13 cellular contexts compared by ENCODE assay signal in the genomic region with DNA sequence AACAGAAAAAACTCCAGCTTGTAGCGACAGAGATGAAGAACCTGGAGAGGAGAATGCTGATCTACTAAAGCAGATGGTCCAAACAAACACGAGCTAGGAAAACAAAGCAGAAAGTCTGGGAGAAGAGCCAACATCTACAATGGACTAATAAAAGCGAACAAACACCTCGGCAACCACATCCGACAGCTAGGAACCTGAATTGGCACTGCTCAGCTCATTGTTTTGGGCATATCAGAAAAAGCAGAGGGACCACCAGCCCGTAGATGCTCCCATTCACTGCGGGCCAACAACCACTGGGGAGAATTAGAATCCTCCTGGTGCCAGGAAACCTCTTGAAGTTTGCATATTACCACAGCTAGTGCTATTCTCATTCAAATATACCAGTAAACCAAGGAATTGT.
DNase-seq lines count a peak whose midpoint lies in the region; ATAC-seq and TF ChIP-seq lines count a peak whose summit lies in the region.
"Had no signal": no experiment of that assay in that cellular context is flagged by ENCODE, and none has a peak within 500 bp of the region (broad histone marks: within the 10 kb centered on the region; RNA-seq: fewer than 3 reads in every experiment).

No MANE protein-coding gene starts in this region.

- no peak overlapping the region for H3K4me3 ChIP-seq in upper lobe of left lung

- no peak for TF ChIP-seq EP300 in upper lobe of left lung (IDR thresholded peaks at IDR 0.05)

- TF ChIP-seq POLR2A in upper lobe of left lung (IDR thresholded peaks at IDR 0.05) = no peak

- no peaks in the 10 kb centered on the region for H3K36me3 ChIP-seq in upper lobe of left lung

- peaks cover 0 to 4% (median 0%) of the 10 kb centered on the region in 4 donors for H3K9me3 ChIP-seq in upper lobe of left lung

- ATAC-seq in upper lobe of left lung (ENCODE audit: low FRiP score in 2 of 2) (no peak), HG03571 (IDR thresholded peaks at IDR 0.05; ENCODE audit: unreplicated experiment) (no peak)

- 47 to 57% methylated on average over 7 of the region's 7 CpGs for WGBS in upper lobe of left lung, 2 donors

- H3K27me3 ChIP-seq in upper lobe of left lung = no peaks in the 10 kb centered on the region

- no peak for TF ChIP-seq CTCF in upper lobe of left lung (IDR thresholded peaks at IDR 0.05)

- no peak overlapping the region for H3K27ac ChIP-seq in upper lobe of left lung

- H3K4me1 ChIP-seq in upper lobe of left lung = no peaks in the 10 kb centered on the region

- DNase-seq in DMS53 (lab: John Stamatoyannopoulos, UW) = peak; percentile 99
- DNase-seq in NCI-H1417 (lab: John Stamatoyannopoulos, UW) = peak; percentile 35 to 99 (median 86)
- peak; percentile 52 for DNase-seq in NCI-H526 treated with DMSO at 0.1 percent for 48 hours (lab: John Stamatoyannopoulos, UW)
- DNase-seq in globus pallidus (ENCODE audit: low spot score) = peak; percentile 9
- no peak for DNase-seq in activated T-cell treated with anti-CD3 and anti-CD28 coated beads for 4 hours
- DNase-seq in upper lobe of left lung = no peak
- DNase-seq in activated CD8-positive, alpha-beta memory T cell treated with anti-CD3 and anti-CD28 coated beads, Interleukin-2, amount 50 U/mL, for 4 hours = no peak
- DNase-seq: activated CD4-positive, alpha-beta T cell treated with anti-CD3 and anti-CD28 coated beads for 4 hours; activated naive CD4-positive, alpha-beta T cell treated with anti-CD3 and anti-CD28 coated beads for 36 hours; CD4-positive, alpha-beta T cell; glutamatergic neuron; retina had no signal

Comparison
In these comparisons a context has a peak if more than half of its experiments do, and no peak if none do; other contexts are left out.
1. DNase-seq: peak in DMS53 (single experiment), NCI-H1417 (3 of 3), NCI-H526 treated with DMSO at 0.1 percent for 48 hours (single experiment) and globus pallidus (single experiment); none in activated T-cell treated with anti-CD3 and anti-CD28 coated beads for 4 hours (single experiment), upper lobe of left lung (0 of 2) and activated CD8-positive, alpha-beta memory T cell treated with anti-CD3 and anti-CD28 coated beads, Interleukin-2, amount 50 U/mL, for 4 hours (single experiment).